ENCODE assay signal across 18 cellular contexts in the genomic region with DNA sequence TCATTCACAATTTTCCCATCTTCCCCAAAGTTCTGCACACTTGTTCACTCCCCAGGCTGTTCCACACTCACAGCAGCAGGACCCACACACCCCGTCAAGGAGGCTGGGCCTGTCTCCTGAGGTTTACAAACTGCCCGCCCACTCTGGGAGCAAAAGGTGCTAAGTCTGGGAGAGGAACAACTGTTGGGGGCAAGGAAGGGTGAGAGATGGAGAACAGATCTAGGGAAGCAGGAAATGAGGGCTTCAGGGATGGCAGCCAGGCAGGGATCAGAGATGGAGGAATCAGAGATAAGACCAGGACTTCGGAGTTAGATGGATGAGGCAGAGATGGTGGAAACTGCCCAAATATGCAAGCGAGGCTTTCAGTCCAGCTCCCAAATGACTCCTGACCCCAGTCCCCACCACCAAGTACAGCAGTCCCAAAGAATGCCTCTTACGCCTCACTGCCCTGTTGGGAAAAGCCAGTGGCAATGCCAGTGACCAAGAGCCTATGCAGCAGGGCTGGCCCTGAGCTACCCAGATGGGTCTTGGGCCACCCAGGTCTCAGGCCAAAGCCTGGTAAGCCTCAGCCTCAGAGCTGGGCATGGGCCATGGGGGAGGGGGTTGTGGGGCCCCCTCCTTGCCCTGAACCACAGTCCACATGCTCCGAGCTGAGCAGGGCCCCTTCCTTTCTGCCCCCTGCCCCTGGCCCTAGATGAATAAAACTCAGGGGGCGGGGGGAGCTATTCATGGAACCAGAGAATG.
"Had no signal": no experiment of that assay in that cellular context is flagged by ENCODE, and none has a peak within 500 bp of the region (broad histone marks: within the 10 kb centered on the region; RNA-seq: fewer than 3 reads in every experiment).

No MANE protein-coding gene starts in this region.

- DNase-seq: effector memory CD8-positive, alpha-beta T cell; esophagus squamous epithelium; foreskin keratinocyte; head of caudate nucleus; kidney; left cardiac atrium; left ventricle myocardium inferior; lower lobe of right lung; naive thymus-derived CD4-positive, alpha-beta T cell; nephron progenitor cell; sigmoid colon; stimulated activated naive CD4-positive, alpha-beta T cell; stomach; substantia nigra; transverse colon had no signal

- H3K4me1 ChIP-seq: esophagus squamous epithelium, foreskin keratinocyte, left ventricle myocardium inferior, lower lobe of right lung, sigmoid colon, stomach had no signal

- H3K79me2 ChIP-seq: hepatocyte had no signal

- H3K27ac ChIP-seq: esophagus squamous epithelium, foreskin keratinocyte, hepatocyte, left ventricle myocardium inferior, lower lobe of right lung, sigmoid colon, skin epidermis, stomach, thoracic aorta, transverse colon had no signal

- H3K36me3 ChIP-seq: esophagus squamous epithelium, left ventricle myocardium inferior, lower lobe of right lung, sigmoid colon, stomach, thoracic aorta, transverse colon had no signal

- H3K9me3 ChIP-seq: esophagus squamous epithelium, left ventricle myocardium inferior, lower lobe of right lung, sigmoid colon, stomach, thoracic aorta, transverse colon had no signal

- H2AFZ ChIP-seq: hepatocyte had no signal

- H3K4me3 ChIP-seq: esophagus squamous epithelium, hepatocyte, left ventricle myocardium inferior, lower lobe of right lung, sigmoid colon, skin epidermis, stomach, thoracic aorta, transverse colon had no signal

- ATAC-seq: effector memory CD8-positive, alpha-beta T cell; foreskin keratinocyte; left cardiac atrium; lower lobe of right lung; naive thymus-derived CD4-positive, alpha-beta T cell had no signal

- H3K4me2 ChIP-seq: hepatocyte had no signal
